In genomic region chr4:63632858-63633257, GRCh38 we compare ENCODE assay signal across 22 cellular contexts.
"Had no signal": no experiment of that assay in that cellular context is flagged by ENCODE, and none has a peak within 500 bp of the region (broad histone marks: within the 10 kb centered on the region; RNA-seq: fewer than 3 reads in every experiment).

No MANE protein-coding gene starts in this region.

- H3K4me3 ChIP-seq: colonic mucosa, coronary artery, dorsolateral prefrontal cortex, esophagus muscularis mucosa, esophagus squamous epithelium, gastrocnemius medialis, gastroesophageal sphincter, heart left ventricle had no signal

- H3K27me3 ChIP-seq: colonic mucosa, dorsolateral prefrontal cortex, esophagus muscularis mucosa, esophagus squamous epithelium, foreskin keratinocyte, gastrocnemius medialis, gastroesophageal sphincter, heart left ventricle had no signal

- H3K4me1 ChIP-seq: colonic mucosa, esophagus muscularis mucosa, esophagus squamous epithelium, foreskin keratinocyte, gastrocnemius medialis, gastroesophageal sphincter, heart left ventricle had no signal

- H3K9me3 ChIP-seq: colonic mucosa, esophagus muscularis mucosa, gastrocnemius medialis had no signal

- H3K27ac ChIP-seq: colonic mucosa, coronary artery, dorsolateral prefrontal cortex, epithelial cell of prostate, esophagus muscularis mucosa, esophagus squamous epithelium, foreskin keratinocyte, gastrocnemius medialis, gastroesophageal sphincter, heart left ventricle had no signal

- H3K36me3 ChIP-seq: colonic mucosa, esophagus muscularis mucosa, esophagus squamous epithelium, gastrocnemius medialis, gastroesophageal sphincter, heart left ventricle had no signal

- DNase-seq: colonic mucosa; cortex of kidney; dermis blood vessel endothelial cell; dorsolateral prefrontal cortex; effector CD4-positive, alpha-beta T cell; effector CD8-positive, alpha-beta T cell; effector memory CD4-positive, alpha-beta T cell; effector memory CD8-positive, alpha-beta T cell; endodermal cell; erythroblast; esophagus squamous epithelium; foreskin fibroblast; foreskin keratinocyte; foreskin melanocyte; gastrocnemius medialis; glutamatergic neuron; head of caudate nucleus; heart left ventricle had no signal
